8 cellular contexts compared by ENCODE assay signal in genomic region chr16:590165-590874, GRCh38. TPM values are rescaled to one million over a fixed set of nuclear protein-coding genes. Genes with fewer than 3 reads are reported as not detected.
A peak's percentile ranks its signal among the peaks of the same experiment; 100 is the strongest.
DNase-seq lines count a peak whose midpoint lies in the region; ATAC-seq and TF ChIP-seq lines count a peak whose summit lies in the region.

No MANE protein-coding gene starts in this region.

- ATAC-seq in HG03025 (IDR thresholded peaks at IDR 0.05; ENCODE audit: low FRiP score, unreplicated experiment) (peak; percentile 0), left lung (no peak), GM21367 (IDR thresholded peaks at IDR 0.05; ENCODE audit: unreplicated experiment) (no peak)

- WGBS in thymus: 4% methylated on average over 80 of the region's 80 CpGs

- H3K4me3 ChIP-seq in ascending aorta (peak overlapping the region; percentile 85 to 92), left lung (peak overlapping the region; percentile 84 to 90), thymus (ENCODE audit: low read length) (peak overlapping the region; percentile 75)

- H3K36me3 ChIP-seq in ascending aorta (peaks cover 0 to 3% of the 10 kb centered on the region in 2 donors), left lung (no peaks in the 10 kb centered on the region), thymus (ENCODE audit: control insufficient read depth, insufficient read depth) (peaks cover 16% of the 10 kb centered on the region)

- intact Hi-C loops in ascending aorta (cut with DNase I) (no loop called here), left lung (cut with DNase I) (no loop called here)

- H3K27ac ChIP-seq in ascending aorta (peak overlapping the region; percentile 82 to 83), left lung (peak overlapping the region; percentile 73 to 86), thymus (ENCODE audit: low read depth) (peak overlapping the region; percentile 61)

- no peak for TF ChIP-seq CTCF in ascending aorta (IDR thresholded peaks at IDR 0.05)
- peak in 1 of 2 donors; percentile 4 for TF ChIP-seq CTCF in left lung (IDR thresholded peaks at IDR 0.05)

- peaks cover 8 to 32% of the 10 kb centered on the region in 2 donors for H3K4me1 ChIP-seq in ascending aorta
- H3K4me1 ChIP-seq in left lung: peaks cover 42 to 69% of the 10 kb centered on the region in 2 donors
- peaks cover 25% of the 10 kb centered on the region for H3K4me1 ChIP-seq in thymus (ENCODE audit: control insufficient read depth, insufficient read depth, low read length)

- H3K27me3 ChIP-seq in ascending aorta (no peaks in the 10 kb centered on the region), left lung (no peaks in the 10 kb centered on the region), thymus (ENCODE audit: control insufficient read depth, insufficient read depth) (no peaks in the 10 kb centered on the region)

- DNase-seq in COLO668 (lab: John Stamatoyannopoulos, UW; ENCODE audit: unreplicated experiment) (peak; percentile 74), ascending aorta (ENCODE audit: low spot score in 2 of 2) (no peak), left lung (peak in 1 of 2 donors; percentile 90), NCI-H446 (lab: John Stamatoyannopoulos, UW) (no peak), iPS-NIHi7 (ENCODE audit: extremely low spot score) (no peak)

- H3K9me3 ChIP-seq in ascending aorta (no peaks in the 10 kb centered on the region), left lung (no peaks in the 10 kb centered on the region), thymus (ENCODE audit: control insufficient read depth) (no peaks in the 10 kb centered on the region)

RNA-seq across cellular contexts. Expression of gene RAB40C, which starts 0.5 kb away (rescaled TPM):
- total RNA-seq in ascending aorta (29.8 TPM), left lung (10 to 100 TPM; 32.1 to 32.9 TPM)
- 43.3 TPM for polyA plus RNA-seq in thymus

RNA-seq across cellular contexts. Expression of gene PIGQ, which starts 20.6 kb away (rescaled TPM):
- total RNA-seq in ascending aorta: 70.2 TPM
- total RNA-seq in left lung: 10 to 100 TPM; 51.0 to 68.5 TPM
- polyA plus RNA-seq in thymus: 65.4 TPM

RNA-seq across cellular contexts. Expression of gene NHLRC4, which starts 23.5 kb away (rescaled TPM):
- total RNA-seq in ascending aorta: not detected
- total RNA-seq in left lung: 1 to 10 TPM in 1 of 2 donors, under 1 TPM in 1; 0.99 to 2.0 TPM
- polyA plus RNA-seq in thymus: 3.1 TPM

RNA-seq across cellular contexts. Expression of gene PRR35, which starts 30.1 kb away (rescaled TPM):
- total RNA-seq in ascending aorta (not detected), left lung (not detected)
- polyA plus RNA-seq in thymus: 0.09 TPM

RNA-seq across cellular contexts. Expression of gene WFIKKN1, which starts 40.5 kb away (rescaled TPM):
- total RNA-seq in ascending aorta (not detected), left lung (1 to 10 TPM in 1 of 2 donors, under 1 TPM in 1; 0.58 to 1.4 TPM)
- 2.1 TPM for polyA plus RNA-seq in thymus
